In genomic region chr19:42323852-42324654, GRCh38 we compare ENCODE assay signal across 1 cellular context.
A peak's percentile ranks its signal among the peaks of the same experiment; 100 is the strongest.
TF ChIP-seq lines count a peak whose summit lies in the region.

No MANE protein-coding gene starts in this region.

TF ChIP-seq in HepG2, 621 proteins besides CTCF, POLR2A, EP300 and RAD21:
- TF ChIP-seq ONECUT2 (CRISPR knock-in tag; IDR thresholded peaks at IDR 0.05) (no peak), ZNF292 (CRISPR knock-in tag; IDR thresholded peaks at IDR 0.05; ENCODE audit: borderline replicate concordance, low read depth) (no peak), ZNF777 (CRISPR knock-in tag; IDR thresholded peaks at IDR 0.05) (peak; percentile 69), ZBTB40 (IDR thresholded peaks at IDR 0.05) (no peak), ZBTB40 (CRISPR knock-in tag; IDR thresholded peaks at IDR 0.05) (no peak), ZNF256 (CRISPR knock-in tag; conservative IDR thresholded peaks at IDR 0.05) (no peak), XRCC5 (optimal IDR thresholded peaks at IDR 0.05; ENCODE audit: low read length) (no peak), ZBTB42 (CRISPR knock-in tag; IDR thresholded peaks at IDR 0.05) (no peak), ZFYVE20 (CRISPR knock-in tag; IDR thresholded peaks at IDR 0.05; ENCODE audit: borderline replicate concordance, low read depth) (no peak), PATZ1 (CRISPR knock-in tag; IDR thresholded peaks at IDR 0.05) (0 out of 2 replicates have a peak, but pooled peaks have one; percentile 15), KDM5A (IDR thresholded peaks at IDR 0.05; ENCODE audit: borderline replicate concordance, low read length) (no peak), SKI (IDR thresholded peaks at IDR 0.05; ENCODE audit: partially characterized antibody) (no peak), ESRRA (CRISPR knock-in tag; IDR thresholded peaks at IDR 0.05; ENCODE audit: low read depth) (no peak)
TF ChIP-seq in HepG2: peak in this region for 2.
